In genomic region chr16:67846320-67847063, GRCh38 we compare ENCODE assay signal across 8 cellular contexts. TPM values are rescaled to one million over a fixed set of nuclear protein-coding genes. Genes with fewer than 3 reads are reported as not detected.
DNase-seq lines count a peak whose midpoint lies in the region; ATAC-seq and TF ChIP-seq lines count a peak whose summit lies in the region.

NUTF2 (plus strand) TSS chr16:67846933; CDS start chr16:67865131, 18,198 bp downstream.

- H3K4me1 ChIP-seq in mucosa of stomach (ENCODE audit: control insufficient read depth, insufficient read depth, low read length), result peaks cover 45% of the 10 kb centered on the region

- H3K9ac ChIP-seq in mucosa of stomach (ENCODE audit: low read length), result peak within 1 kb of the TSS; percentile 92

- in situ Hi-C loops in KBM-7 (cut with MboI; ENCODE audit: low pct_unique_long_range_greater_than_20kb, low sequenced_read_pairs), result no loop called here

- H3K27me3 ChIP-seq in mucosa of stomach (ENCODE audit: control insufficient read depth, insufficient read depth, low read length), result no peaks in the 10 kb centered on the region

- H3K9me3 ChIP-seq in mucosa of stomach (ENCODE audit: control insufficient read depth, low read length), result no peaks in the 10 kb centered on the region

- peak within 1 kb of the TSS; percentile 84 for H3K4me3 ChIP-seq in mucosa of stomach (ENCODE audit: low read length)

- DNase-seq in DMS153 (lab: John Stamatoyannopoulos, UW) (peak; percentile 94), KBM-7 (peak; percentile 98), erythroblast (lab: John Stamatoyannopoulos, UW) (peak; percentile 95 to 96)
- DNase-seq in activated T-cell treated with anti-CD3 and anti-CD28 coated beads, Interleukin-2, amount 50 U/mL, for 24 hours, result peak; percentile 98
- peak; percentile 89 for DNase-seq in stimulated activated CD8-positive, alpha-beta memory T cell treated with anti-CD3 and anti-CD28 coated beads, Interleukin-7, amount 100 ng/mL, for 24 hours (ENCODE audit: low read depth)

- no peaks in the 10 kb centered on the region for H3K9me3 Mint-ChIP-seq in activated T-cell treated with anti-CD3 and anti-CD28 coated beads, Interleukin-2, amount 50 U/mL, for 24 hours

- peak; percentile 46 for ATAC-seq in GM21619 (IDR thresholded peaks at IDR 0.05; ENCODE audit: unreplicated experiment)

- H3K27me3 Mint-ChIP-seq in activated T-cell treated with anti-CD3 and anti-CD28 coated beads, Interleukin-2, amount 50 U/mL, for 24 hours, result no peaks in the 10 kb centered on the region

- peaks cover 67% of the 10 kb centered on the region for H3K36me3 Mint-ChIP-seq in activated T-cell treated with anti-CD3 and anti-CD28 coated beads, Interleukin-2, amount 50 U/mL, for 24 hours (ENCODE audit: low read depth)

- H3K36me3 ChIP-seq in mucosa of stomach (ENCODE audit: control insufficient read depth, insufficient read depth, low read length), result no peaks in the 10 kb centered on the region

- H3K4me1 Mint-ChIP-seq in activated T-cell treated with anti-CD3 and anti-CD28 coated beads, Interleukin-2, amount 50 U/mL, for 24 hours (ENCODE audit: low read depth), result peaks cover 62% of the 10 kb centered on the region

- peak within 1 kb of the TSS; percentile 94 for H3K27ac Mint-ChIP-seq in activated T-cell treated with anti-CD3 and anti-CD28 coated beads, Interleukin-2, amount 50 U/mL, for 24 hours

- peak; percentile 58 for TF ChIP-seq POLR2A in erythroblast (IDR thresholded peaks at IDR 0.05; ENCODE audit: low read length)

- peak within 1 kb of the TSS; percentile 96 for H3K4me3 Mint-ChIP-seq in activated T-cell treated with anti-CD3 and anti-CD28 coated beads, Interleukin-2, amount 50 U/mL, for 24 hours

TF ChIP-seq in PFSK-1, 5 proteins besides CTCF, POLR2A, EP300 and RAD21:
- no peak for TF ChIP-seq REST (IDR thresholded peaks at IDR 0.05; ENCODE audit: insufficient read depth in 1 of 2, low read depth in 2 of 2, low read length in 2 of 2)
- TF ChIP-seq SIN3A (IDR thresholded peaks at IDR 0.05; ENCODE audit: borderline replicate concordance, insufficient read depth, low read length), result peak; percentile 28; the same call in 1 of the 2 replicates
- TF ChIP-seq FOXP2 (optimal IDR thresholded peaks at IDR 0.05; ENCODE audit: borderline replicate concordance, extremely low read depth, extremely low read length, insufficient read depth), result peak; percentile 35
- TF ChIP-seq POLR2AphosphoS5 (IDR thresholded peaks at IDR 0.05; ENCODE audit: low read depth, low read length), result peak; percentile 58
- 0 out of 2 replicates have a peak, but pooled peaks have one; percentile 34 for TF ChIP-seq TAF1 (IDR thresholded peaks at IDR 0.05; ENCODE audit: borderline replicate concordance, insufficient read depth, low read length)

RNA-seq across cellular contexts. Expression of gene NUTF2, which starts in this region (rescaled TPM):
- 126 TPM for polyA plus RNA-seq in PFSK-1 (2012; ENCODE audit: insufficient read length, low read depth)

Comparison
In these comparisons a context has a peak if more than half of its experiments do, and no peak if none do; other contexts are left out.
1. Peak in every context shown above with its lines: DNase-seq, ATAC-seq and H3K4me3 ChIP-seq.